Comparison of ENCODE assay signal across 8 cellular contexts in genomic region chrX:51476930-51477329, GRCh38. TPM values are rescaled to one million over a fixed set of nuclear protein-coding genes. Genes with fewer than 3 reads are reported as not detected.
"Had no signal": no experiment of that assay in that cellular context is flagged by ENCODE, and none has a peak within 500 bp of the region (broad histone marks: within the 10 kb centered on the region; RNA-seq: fewer than 3 reads in every experiment).

No MANE protein-coding gene starts in this region.

- H3K4me3 ChIP-seq: GM12878 had no signal

- DNase-seq: GDM1, GF-D8 had no signal

- FAIRE-seq: G401.6, GM12878, GM12891, GM12892, GM18507, GM19239 had no signal

- ATAC-seq: GM12878 had no signal

RNA-seq across cellular contexts. Expression of gene NUDT11, which starts 19.5 kb away (rescaled TPM):
- polyA plus RNA-seq: GM12878 had no signal
